ENCODE assay signal across 9 cellular contexts in the genomic region with DNA sequence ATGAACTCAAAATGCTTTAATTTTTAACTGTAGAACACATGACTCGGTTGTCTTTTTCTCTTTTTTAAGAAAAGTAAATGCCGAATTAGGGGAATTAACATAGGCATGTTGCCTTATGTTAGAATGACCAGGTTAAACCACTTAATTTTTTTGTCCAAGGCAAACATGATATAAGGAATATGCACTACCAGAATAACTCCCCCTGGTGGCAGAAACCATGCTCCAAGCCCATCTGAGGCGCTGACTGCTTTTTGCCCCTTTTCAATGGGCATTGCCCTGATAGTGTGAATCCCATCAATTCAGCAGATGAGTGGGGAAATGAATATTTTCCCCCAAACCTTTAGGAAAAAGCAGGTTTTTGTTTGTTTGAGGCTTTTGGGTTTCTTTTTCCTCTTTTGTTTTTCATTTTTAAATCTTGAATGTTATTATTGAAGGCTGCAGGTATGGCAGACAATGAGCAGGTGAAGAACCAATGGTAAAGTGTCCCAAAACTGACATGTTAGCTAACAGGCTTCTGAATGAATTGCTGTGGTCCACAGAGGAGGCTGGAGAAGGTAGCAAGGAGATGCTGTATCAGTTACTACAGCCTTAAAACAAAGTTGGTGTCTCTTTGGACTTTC.
DNase-seq lines count a peak whose midpoint lies in the region; ATAC-seq, FAIRE-seq and TF ChIP-seq lines count a peak whose summit lies in the region.
"Had no signal": no experiment of that assay in that cellular context is flagged by ENCODE, and none has a peak within 500 bp of the region (broad histone marks: within the 10 kb centered on the region; RNA-seq: fewer than 3 reads in every experiment).

No MANE protein-coding gene starts in this region.

- no peaks in the 10 kb centered on the region for H3K36me3 ChIP-seq in BJ (ENCODE audit: control insufficient read depth, insufficient read depth, low read length)

- TF ChIP-seq POLR2A in GM12891 (IDR thresholded peaks at IDR 0.05; ENCODE audit: low read depth, low read length): no peak

- H3K36me3 Mint-ChIP-seq in activated CD8-positive, alpha-beta T cell treated with anti-CD3 and anti-CD28 coated beads, Interleukin-2, amount 10 ng/mL, durations not matched to agents 7 days and 5 days (ENCODE audit: low read depth): no peaks in the 10 kb centered on the region
- H3K36me3 Mint-ChIP-seq: IgD-negative memory B cell had no signal

- H3K9me3 Mint-ChIP-seq in activated CD8-positive, alpha-beta T cell treated with anti-CD3 and anti-CD28 coated beads, Interleukin-2, amount 10 ng/mL, durations not matched to agents 7 days and 5 days (ENCODE audit: insufficient read depth): no peaks in the 10 kb centered on the region
- H3K9me3 Mint-ChIP-seq: IgD-negative memory B cell had no signal

- peak; percentile 59 for TF ChIP-seq CTCF in BJ (IDR thresholded peaks at IDR 0.05; ENCODE audit: insufficient read depth, low read depth, low read length)

- no peaks in the 10 kb centered on the region for H3K4me1 Mint-ChIP-seq in activated CD8-positive, alpha-beta T cell treated with anti-CD3 and anti-CD28 coated beads, Interleukin-2, amount 10 ng/mL, durations not matched to agents 7 days and 5 days (ENCODE audit: low read depth)
- H3K4me1 Mint-ChIP-seq: IgD-negative memory B cell had no signal

- no peaks in the 10 kb centered on the region for H3K27me3 ChIP-seq in BJ (ENCODE audit: control insufficient read depth, insufficient read depth, low read length)

- no peak for ATAC-seq in activated CD8-positive, alpha-beta T cell treated with anti-CD3 and anti-CD28 coated beads, Interleukin-2, amount 10 ng/mL, durations not matched to agents 7 days and 5 days
- no peak for ATAC-seq in GM19463 (IDR thresholded peaks at IDR 0.05; ENCODE audit: unreplicated experiment)

- H3K4me3 ChIP-seq in BJ (ENCODE audit: low read depth, low read length): no peak overlapping the region

- POLR2A ChIA-PET in BJ (lab: Charles Lee): no interaction called here
- POLR2A ChIA-PET in activated CD8-positive, alpha-beta T cell treated with anti-CD3 and anti-CD28 coated beads, Interleukin-2, amount 10 ng/mL, durations not matched to agents 7 days and 5 days (lab: Charles Lee): no interaction called here

- no peaks in the 10 kb centered on the region for H3K27me3 Mint-ChIP-seq in activated CD8-positive, alpha-beta T cell treated with anti-CD3 and anti-CD28 coated beads, Interleukin-2, amount 10 ng/mL, durations not matched to agents 7 days and 5 days (ENCODE audit: low read depth)
- H3K27me3 Mint-ChIP-seq: IgD-negative memory B cell had no signal

- FAIRE-seq in GM12891 (lab: Jason Lieb, UNC): peak; percentile 75

- H3K4me3 Mint-ChIP-seq in activated CD8-positive, alpha-beta T cell treated with anti-CD3 and anti-CD28 coated beads, Interleukin-2, amount 10 ng/mL, durations not matched to agents 7 days and 5 days: no peak overlapping the region
- H3K4me3 Mint-ChIP-seq: IgD-negative memory B cell had no signal

- no peak for DNase-seq in BJ (ENCODE audit: low read depth)
- DNase-seq in GM12891 (ENCODE audit: insufficient read length, low spot score): no peak
- DNase-seq in Kasumi-1 (lab: John Stamatoyannopoulos, UW): peak; percentile 32 to 33
- DNase-seq in activated CD8-positive, alpha-beta T cell treated with anti-CD3 and anti-CD28 coated beads, Interleukin-2, amount 10 ng/mL, durations not matched to agents 7 days and 5 days: peak; percentile 40
- peak; percentile 41 for DNase-seq in iPS-NIHi11 (ENCODE audit: low spot score)
- peak; percentile 51 for DNase-seq in stimulated activated CD8-positive, alpha-beta memory T cell treated with anti-CD3 and anti-CD28 coated beads, Interleukin-4, amount 100 ng/mL, for 48 hours
- no peak for DNase-seq in GOT3 (lab: John Stamatoyannopoulos, UW)

- CTCF ChIA-PET in BJ (lab: Yijun Ruan, JAX): interaction anchor here (0.7 to 1.0 kb wide), 6 partner anchors 9 to 519 kb away, joined by 3 to 4 read pairs (median 3); no protein-coding TSS in a partner anchor
- CTCF ChIA-PET in activated CD8-positive, alpha-beta T cell treated with anti-CD3 and anti-CD28 coated beads, Interleukin-2, amount 10 ng/mL, durations not matched to agents 7 days and 5 days (lab: Charles Lee): interaction anchor here (0.8 to 1.0 kb wide), 2 partner anchors 19 to 21 kb away, joined by 3 read pairs; no protein-coding TSS in a partner anchor

- no peak overlapping the region for H3K27ac Mint-ChIP-seq in activated CD8-positive, alpha-beta T cell treated with anti-CD3 and anti-CD28 coated beads, Interleukin-2, amount 10 ng/mL, durations not matched to agents 7 days and 5 days
- H3K27ac Mint-ChIP-seq: IgD-negative memory B cell had no signal

TF ChIP-seq in GM12891, 5 proteins besides CTCF, POLR2A, EP300 and RAD21:
- TF ChIP-seq POLR2AphosphoS5 (IDR thresholded peaks at IDR 0.05; ENCODE audit: low read depth, low read length) (no peak), TAF1 (IDR thresholded peaks at IDR 0.05; ENCODE audit: low read depth, low read length) (no peak), PAX5 (IDR thresholded peaks at IDR 0.05; ENCODE audit: insufficient read depth, low read length, severe bottlenecking) (no peak)
TF ChIP-seq in GM12891: peak in this region for 0.

Comparison
In these comparisons a context has a peak if more than half of its experiments do, and no peak if none do; other contexts are left out.
1. DNase-seq: peak in Kasumi-1 (2 of 2), activated CD8-positive, alpha-beta T cell treated with anti-CD3 and anti-CD28 coated beads, Interleukin-2, amount 10 ng/mL, durations not matched to agents 7 days and 5 days (single experiment), iPS-NIHi11 (single experiment) and stimulated activated CD8-positive, alpha-beta memory T cell treated with anti-CD3 and anti-CD28 coated beads, Interleukin-4, amount 100 ng/mL, for 48 hours (single experiment); none in BJ (single experiment), GM12891 (single experiment) and GOT3 (single experiment).